ENCODE assay signal across 8 cellular contexts in genomic region chr3:186109897-186110803, GRCh38. TPM values are rescaled to one million over a fixed set of nuclear protein-coding genes. Genes with fewer than 3 reads are reported as not detected.
A peak's percentile ranks its signal among the peaks of the same experiment; 100 is the strongest.
DNase-seq lines count a peak whose midpoint lies in the region; ATAC-seq, FAIRE-seq and TF ChIP-seq lines count a peak whose summit lies in the region.

No MANE protein-coding gene starts in this region.

- H3K9me2 ChIP-seq in Karpas-422 (replicated peaks; ENCODE audit: insufficient read depth, low read length) = no peaks in the 10 kb centered on the region

- no peaks in the 10 kb centered on the region for H3K27me3 ChIP-seq in Karpas-422 (ENCODE audit: low read length)
- H3K27me3 ChIP-seq in stomach = peaks cover 0 to 77% (median 0%) of the 10 kb centered on the region in 3 donors

- ATAC-seq in HG03442 (IDR thresholded peaks at IDR 0.05; ENCODE audit: unreplicated experiment) = no peak

- no peaks in the 10 kb centered on the region for H3K36me3 Mint-ChIP-seq in brain

- H2AFZ ChIP-seq in Karpas-422 (ENCODE audit: low read length) = peak overlapping the region; percentile 96

- H3K4me2 ChIP-seq in Karpas-422 (ENCODE audit: low read depth, low read length, poor library complexity, severe bottlenecking) = peak overlapping the region; percentile 91

- H4K20me1 ChIP-seq in Karpas-422 (ENCODE audit: insufficient read depth, low read depth, low read length) = peaks cover 9% of the 10 kb centered on the region; the same call in 1 of the 2 replicates

- H3K27ac ChIP-seq in Karpas-422 (ENCODE audit: low read length) (no peak overlapping the region), kidney (ENCODE audit: low read depth in 2 of 2, low read length in 2 of 2) (peak overlapping the region; percentile 66 to 85), stomach (peak overlapping the region; percentile 65 to 89 (median 83))

- peaks cover 23% of the 10 kb centered on the region for H3K79me2 ChIP-seq in Karpas-422 (ENCODE audit: low read length)

- H3K4me3 Mint-ChIP-seq in brain = peak overlapping the region; percentile 92 to 98 (median 95)

- H3K4me1 Mint-ChIP-seq in brain = peaks cover 59% of the 10 kb centered on the region

- H3K27ac Mint-ChIP-seq in brain = peak overlapping the region; percentile 73 to 98 (median 95)

- H3K27me3 Mint-ChIP-seq in brain = peaks cover 50% of the 10 kb centered on the region

- TF ChIP-seq CTCF in brain (conservative IDR thresholded peaks at IDR 0.05) (no peak), kidney (IDR thresholded peaks at IDR 0.05; ENCODE audit: borderline replicate concordance, extremely low read depth, insufficient read depth) (no peak), stomach (IDR thresholded peaks at IDR 0.05) (no peak)

- 2 to 8% (median 6%) methylated on average over 35 of the region's 35 CpGs for WGBS in stomach, 5 donors

- H3K9me3 ChIP-seq in Karpas-422 (ENCODE audit: low read length) = no peaks in the 10 kb centered on the region
- H3K9me3 ChIP-seq in kidney (ENCODE audit: control insufficient read depth in 1 of 2, low read length in 2 of 2) = no peaks in the 10 kb centered on the region
- no peaks in the 10 kb centered on the region for H3K9me3 ChIP-seq in stomach

- TF ChIP-seq POLR2A in stomach (IDR thresholded peaks at IDR 0.05) = no peak

- intact Hi-C loops in kidney (cut with DNase I) = no loop called here
- intact Hi-C loops in stomach (cut with DNase I; ENCODE audit: low total_unique reads) = no loop called here

- H3K36me3 ChIP-seq in Karpas-422 (ENCODE audit: insufficient read depth, low read length) (0 out of 2 replicates have a peak, but pooled peaks cover 3% of the 10 kb centered on the region), kidney (ENCODE audit: control insufficient read depth in 1 of 2, insufficient read depth in 2 of 2, low read length in 2 of 2) (peaks cover 0 to 3% of the 10 kb centered on the region in 2 donors), stomach (no peaks in the 10 kb centered on the region)

- TF ChIP-seq EP300 in stomach (IDR thresholded peaks at IDR 0.05) = no peak

- H3K9ac ChIP-seq in Karpas-422 (ENCODE audit: low read length) = peak overlapping the region; percentile 73
- H3K9ac ChIP-seq in kidney (ENCODE audit: low read length in 2 of 2) = peak overlapping the region in 1 of 2 donors; percentile 89

- H3K4me3 ChIP-seq in Karpas-422 (ENCODE audit: low read length) = peak overlapping the region; percentile 69
- peak overlapping the region; percentile 84 to 85 for H3K4me3 ChIP-seq in kidney (ENCODE audit: low read length in 2 of 2)
- peak overlapping the region; percentile 66 to 84 (median 78) for H3K4me3 ChIP-seq in stomach

- DNase-seq in DMS53 treated with DMSO at 0.1 percent for 48 hours (lab: John Stamatoyannopoulos, UW; ENCODE audit: unreplicated experiment) (peak; percentile 24), Karpas-422 (no peak), kidney (peak; percentile 81), stomach (peak; percentile 34), NCI-H226 (no peak), frontal cortex (ENCODE audit: low spot score in 2 of 2) (no peak)

- no peak for FAIRE-seq in kidney (lab: Jason Lieb, UNC)
- no peak for FAIRE-seq in frontal cortex (lab: Jason Lieb, UNC)

- H3K4me1 ChIP-seq in Karpas-422 (ENCODE audit: low read length) = peaks cover 33% of the 10 kb centered on the region
- H3K4me1 ChIP-seq in kidney (ENCODE audit: control insufficient read depth in 1 of 2, insufficient read depth in 1 of 2, low read depth in 1 of 2, low read length in 2 of 2) = peaks cover 7 to 10% of the 10 kb centered on the region in 2 donors
- peaks cover 28 to 41% (median 37%) of the 10 kb centered on the region in 4 donors for H3K4me1 ChIP-seq in stomach

- peaks cover 0 to 5% (median 0%) of the 10 kb centered on the region in 5 experiments for H3K9me3 Mint-ChIP-seq in brain

RNA-seq across cellular contexts. Expression of gene ETV5, which starts 1.3 kb away (rescaled TPM):
- total RNA-seq in Karpas-422 (2014; rRNA removed; shearing (Covaris generic); ENCODE audit: low replicate concordance) = 85.1 and 111 TPM in 2 replicates
- polyA plus RNA-seq in brain (ENCODE audit: insufficient read depth, low read depth, low replicate concordance) (8.5 TPM), kidney (ENCODE audit: insufficient read depth, low read depth, low replicate concordance) (5.1 TPM), stomach (1 to 10 TPM; 3.2 to 7.3 (median 5.7) TPM)
- total RNA-seq in kidney (34.6 TPM), stomach (100 to 1,000 TPM in 1 of 5 donors, 10 to 100 TPM in 3, 1 to 10 TPM in 1; 2.9 to 343 (median 28.6) TPM), frontal cortex (25.7 TPM)

Comparison
In these comparisons a context has a peak if more than half of its experiments do, and no peak if none do; other contexts are left out.
1. DNase-seq: peak in DMS53 treated with DMSO at 0.1 percent for 48 hours (single experiment), kidney (single experiment) and stomach (single experiment); none in Karpas-422 (single experiment), NCI-H226 (single experiment) and frontal cortex (0 of 2).
2. Peak in every context shown above with its lines, with median percentiles within 50 percentile points of each other: H3K4me3 ChIP-seq.